Comparison of ENCODE assay signal across 1 cellular context in genomic region chr2:68943581-68944568, GRCh38.
TF ChIP-seq lines count a peak whose summit lies in the region.

No MANE protein-coding gene starts in this region.

TF ChIP-seq in HepG2, 621 proteins besides CTCF, POLR2A, EP300 and RAD21 (continued from another document and continues in another):
- no peak for TF ChIP-seq ZNF407 (CRISPR knock-in tag; IDR thresholded peaks at IDR 0.05; ENCODE audit: not compliant biosample characterization)
- TF ChIP-seq TEAD2 (CRISPR knock-in tag; IDR thresholded peaks at IDR 0.05) = no peak
- TF ChIP-seq MAFK (conservative IDR thresholded peaks at IDR 0.05 in 1 of 2, IDR thresholded peaks at IDR 0.05 in 1 of 2; ENCODE audit: low read length in 2 of 2) = no peak
- TF ChIP-seq ZHX2 (IDR thresholded peaks at IDR 0.05; ENCODE audit: low read depth) = no peak
- no peak for TF ChIP-seq ZHX2 (CRISPR knock-in tag; IDR thresholded peaks at IDR 0.05; ENCODE audit: borderline replicate concordance)
- TF ChIP-seq TOPORS (CRISPR knock-in tag; IDR thresholded peaks at IDR 0.05) = no peak
- no peak for TF ChIP-seq SALL2 (CRISPR knock-in tag; IDR thresholded peaks at IDR 0.05)
- TF ChIP-seq CREM (IDR thresholded peaks at IDR 0.05) = no peak
- TF ChIP-seq CREM (CRISPR knock-in tag; IDR thresholded peaks at IDR 0.05) = no peak
- TF ChIP-seq ZNF772 (CRISPR knock-in tag; IDR thresholded peaks at IDR 0.05) = no peak
- TF ChIP-seq THRA (CRISPR knock-in tag; IDR thresholded peaks at IDR 0.05; ENCODE audit: borderline replicate concordance) = no peak
- TF ChIP-seq ZNF792 (CRISPR knock-in tag; IDR thresholded peaks at IDR 0.05) = no peak
- no peak for TF ChIP-seq ZNF18 (CRISPR knock-in tag; IDR thresholded peaks at IDR 0.05; ENCODE audit: insufficient replicate concordance)
- TF ChIP-seq ZNF546 (CRISPR knock-in tag; conservative IDR thresholded peaks at IDR 0.05) = no peak
- no peak for TF ChIP-seq CCAR2 (optimal IDR thresholded peaks at IDR 0.05; ENCODE audit: low read depth, low read length)
- 0 out of 2 replicates have a peak, but pooled peaks have one; percentile 60 for TF ChIP-seq DNMT1 (CRISPR knock-in tag; IDR thresholded peaks at IDR 0.05)
- no peak for TF ChIP-seq RCOR2 (CRISPR knock-in tag; IDR thresholded peaks at IDR 0.05)
- no peak for TF ChIP-seq FOSL2 (CRISPR knock-in tag; IDR thresholded peaks at IDR 0.05)
- no peak for TF ChIP-seq DPF2 (CRISPR knock-in tag; IDR thresholded peaks at IDR 0.05; ENCODE audit: borderline replicate concordance, low read depth)
- TF ChIP-seq ZZZ3 (CRISPR knock-in tag; IDR thresholded peaks at IDR 0.05; ENCODE audit: borderline replicate concordance) = no peak
- no peak for TF ChIP-seq HNRNPH1 (optimal IDR thresholded peaks at IDR 0.05; ENCODE audit: low read depth, low read length)
- TF ChIP-seq ZNF780A (CRISPR knock-in tag; IDR thresholded peaks at IDR 0.05) = no peak
- TF ChIP-seq REPIN1 (CRISPR knock-in tag; IDR thresholded peaks at IDR 0.05; ENCODE audit: borderline replicate concordance, low read depth) = peak; percentile 55; the same call in 1 of the 2 replicates
- TF ChIP-seq SRF (IDR thresholded peaks at IDR 0.05; ENCODE audit: low read depth, low read length) = no peak
- no peak for TF ChIP-seq NCOA5 (CRISPR knock-in tag; IDR thresholded peaks at IDR 0.05)
- peak; percentile 87 for TF ChIP-seq STAG1 (CRISPR knock-in tag; IDR thresholded peaks at IDR 0.05)
- TF ChIP-seq KLF6 (CRISPR knock-in tag; IDR thresholded peaks at IDR 0.05) = no peak
- no peak for TF ChIP-seq NFRKB (IDR thresholded peaks at IDR 0.05)
- TF ChIP-seq ZNF768 (CRISPR knock-in tag; IDR thresholded peaks at IDR 0.05) = no peak
- TF ChIP-seq ZNF670 (CRISPR knock-in tag; IDR thresholded peaks at IDR 0.05; ENCODE audit: borderline replicate concordance) = no peak
- TF ChIP-seq AGO2 (optimal IDR thresholded peaks at IDR 0.05; ENCODE audit: low read depth, low read length) = no peak
- TF ChIP-seq HMGA1 (CRISPR knock-in tag; conservative IDR thresholded peaks at IDR 0.05) = no peak
- TF ChIP-seq MAZ (IDR thresholded peaks at IDR 0.05; ENCODE audit: borderline replicate concordance, low read depth, low read length) = no peak
- TF ChIP-seq MAZ (CRISPR knock-in tag; IDR thresholded peaks at IDR 0.05; ENCODE audit: low read depth) = no peak
- no peak for TF ChIP-seq ZNF709 (CRISPR knock-in tag; IDR thresholded peaks at IDR 0.05)
- peak; percentile 91 for TF ChIP-seq ZNF883 (CRISPR knock-in tag; IDR thresholded peaks at IDR 0.05; ENCODE audit: not compliant biosample characterization)
- TF ChIP-seq SNRNP70 (IDR thresholded peaks at IDR 0.05; ENCODE audit: low read depth, low read length) = no peak
- peak; percentile 12; the same call in 1 of the 2 replicates for TF ChIP-seq ZNF639 (CRISPR knock-in tag; conservative IDR thresholded peaks at IDR 0.05)
- TF ChIP-seq NFKBIZ (CRISPR knock-in tag; IDR thresholded peaks at IDR 0.05) = no peak
- no peak for TF ChIP-seq SIX1 (CRISPR knock-in tag; IDR thresholded peaks at IDR 0.05; ENCODE audit: borderline replicate concordance)
- TF ChIP-seq ZNF24 (IDR thresholded peaks at IDR 0.05) = no peak
- no peak; the same call in 1 of the 2 replicates for TF ChIP-seq JUND (CRISPR knock-in tag; IDR thresholded peaks at IDR 0.05)
- no peak for TF ChIP-seq KDM6A (CRISPR knock-in tag; IDR thresholded peaks at IDR 0.05; ENCODE audit: low read depth)
- TF ChIP-seq THAP11 (CRISPR knock-in tag; IDR thresholded peaks at IDR 0.05) = no peak
- 0 out of 2 replicates have a peak, but pooled peaks have one; percentile 47 for TF ChIP-seq CAMTA2 (CRISPR knock-in tag; IDR thresholded peaks at IDR 0.05; ENCODE audit: borderline replicate concordance)
- no peak for TF ChIP-seq CEBPG (CRISPR knock-in tag; IDR thresholded peaks at IDR 0.05)
- TF ChIP-seq TSC22D2 (CRISPR knock-in tag; IDR thresholded peaks at IDR 0.05; ENCODE audit: borderline replicate concordance) = no peak
- no peak for TF ChIP-seq PBX2 (CRISPR knock-in tag; IDR thresholded peaks at IDR 0.05)
- TF ChIP-seq E2F1 (CRISPR knock-in tag; IDR thresholded peaks at IDR 0.05) = no peak
- no peak for TF ChIP-seq ZNF282 (IDR thresholded peaks at IDR 0.05; ENCODE audit: partially characterized antibody)
